Comparison of ENCODE assay signal across 17 cellular contexts in the genomic region with DNA sequence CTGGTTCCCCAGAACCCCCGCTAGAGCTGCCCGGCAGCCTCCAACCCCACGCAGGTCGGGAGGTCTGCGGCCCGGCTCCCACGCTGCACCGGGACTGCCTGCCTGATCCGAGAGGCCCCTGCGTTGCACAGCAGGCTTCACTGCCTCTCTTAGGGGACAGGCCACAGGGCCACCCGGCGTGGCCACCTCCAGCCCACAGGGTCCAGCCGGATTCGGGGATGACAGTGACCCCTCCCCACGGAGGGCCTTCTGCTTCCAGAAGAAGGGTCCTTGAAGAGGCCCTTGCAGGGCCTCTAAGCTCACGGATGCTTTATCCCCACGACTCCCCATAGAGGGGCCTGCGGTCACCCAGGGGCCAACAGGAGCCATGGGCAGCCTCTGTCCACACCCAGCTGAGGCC.
"Had no signal": no experiment of that assay in that cellular context is flagged by ENCODE, and none has a peak within 500 bp of the region (broad histone marks: within the 10 kb centered on the region; RNA-seq: fewer than 3 reads in every experiment).

No MANE protein-coding gene starts in this region.

- H3K4me3 ChIP-seq: colonic mucosa, heart left ventricle, right lobe of liver had no signal

- H3K4me1 ChIP-seq: colonic mucosa, foreskin keratinocyte had no signal

- H3K27me3 ChIP-seq: colonic mucosa, foreskin keratinocyte, right lobe of liver had no signal

- H3K9me3 ChIP-seq: colonic mucosa, heart left ventricle, right lobe of liver had no signal

- H3K27ac ChIP-seq: colonic mucosa, foreskin keratinocyte, heart left ventricle, right lobe of liver had no signal

- H3K36me3 ChIP-seq: colonic mucosa, heart left ventricle, right lobe of liver had no signal

- DNase-seq: activated CD4-positive, alpha-beta memory T cell treated with anti-CD3 and anti-CD28 coated beads for 36 hours; activated CD4-positive, alpha-beta T cell treated with anti-CD3 and anti-CD28 coated beads, Interleukin-2, amount 10 ng/mL, durations not matched to agents 24 days and 14 days; activated CD8-positive, alpha-beta memory T cell treated with anti-CD3 and anti-CD28 coated beads, Interleukin-2, amount 50 U/mL, for 4 hours; activated gamma-delta T cell treated with Interleukin-2 at 50 U/mL for 16 hours; activated T-cell treated with anti-CD3 and anti-CD28 coated beads, Interleukin-2, amount 50 U/mL, for 1 hour; anterior cingulate cortex; colonic mucosa; foreskin keratinocyte; hypothalamus; midbrain; naive thymus-derived CD8-positive, alpha-beta T cell; stimulated activated CD4-positive, alpha-beta T cell treated with anti-CD3 and anti-CD28 coated beads, Interleukin-12 subunit alpha, Interleukin-12 subunit beta, amount 100 ng/mL, for 4 hours; stimulated activated CD4-positive, alpha-beta T cell treated with anti-CD3 and anti-CD28 coated beads, Interleukin-4, amount 100 ng/mL, for 1 hour; stimulated activated naive CD8-positive, alpha-beta T cell treated with anti-CD3 and anti-CD28 coated beads, Interleukin-15, amount 100 ng/mL, for 72 hours; substantia nigra had no signal
